12 cellular contexts compared by ENCODE assay signal in genomic region chr15:39622660-39623549, GRCh38. TPM values are rescaled to one million over a fixed set of nuclear protein-coding genes. Genes with fewer than 3 reads are reported as not detected.
DNase-seq lines count a peak whose midpoint lies in the region; ATAC-seq and TF ChIP-seq lines count a peak whose summit lies in the region.
"Had no signal": no experiment of that assay in that cellular context is flagged by ENCODE, and none has a peak within 500 bp of the region (broad histone marks: within the 10 kb centered on the region; RNA-seq: fewer than 3 reads in every experiment).

No MANE protein-coding gene starts in this region.

- no peak for DNase-seq in CD8-positive, alpha-beta memory T cell
- DNase-seq in LoVo (ENCODE audit: low spot score) (peak; percentile 62), dorsolateral prefrontal cortex (no peak), gastrocnemius medialis (no peak), NCI-H2196 (lab: John Stamatoyannopoulos, UW; ENCODE audit: unreplicated experiment) (no peak)
- DNase-seq in central memory CD8-positive, alpha-beta T cell (ENCODE audit: low spot score in 2 of 2) = no peak
- DNase-seq: activated CD8-positive, alpha-beta memory T cell treated with anti-CD3 and anti-CD28 coated beads, Interleukin-2, amount 50 U/mL, for 48 hours; brain microvascular endothelial cell; Kasumi-1; thyroid gland had no signal

- H3K27me3 ChIP-seq in CD8-positive, alpha-beta memory T cell (ENCODE audit: insufficient read depth, low read length, poor library complexity, severe bottlenecking) = no peaks in the 10 kb centered on the region
- no peaks in the 10 kb centered on the region for H3K27me3 ChIP-seq in dorsolateral prefrontal cortex
- H3K27me3 ChIP-seq in gastrocnemius medialis = no peaks in the 10 kb centered on the region
- H3K27me3 ChIP-seq: brain microvascular endothelial cell, thyroid gland had no signal

- H3K9me3 ChIP-seq in CD8-positive, alpha-beta memory T cell (ENCODE audit: low read length) = no peaks in the 10 kb centered on the region
- H3K9me3 ChIP-seq in gastrocnemius medialis = no peaks in the 10 kb centered on the region
- H3K9me3 ChIP-seq: thyroid gland had no signal

- H3K36me3 ChIP-seq in CD8-positive, alpha-beta memory T cell (ENCODE audit: insufficient read depth, low read length) = no peaks in the 10 kb centered on the region
- no peaks in the 10 kb centered on the region for H3K36me3 ChIP-seq in gastrocnemius medialis
- H3K36me3 ChIP-seq: brain microvascular endothelial cell, thyroid gland had no signal

- POLR2A ChIA-PET in CD8-positive, alpha-beta memory T cell (lab: Charles Lee) = interaction anchor here (0.5 to 2.7 kb wide), 9 partner anchors 13 to 152 kb away, joined by 3 to 13 read pairs (median 6); no protein-coding TSS in a partner anchor

- H3K4me1 Mint-ChIP-seq in CD8-positive, alpha-beta memory T cell = peaks cover 68 to 74% (median 73%) of the 10 kb centered on the region in 3 donors
- peaks cover 62% of the 10 kb centered on the region for H3K4me1 Mint-ChIP-seq in central memory CD8-positive, alpha-beta T cell

- CTCF ChIA-PET in CD8-positive, alpha-beta memory T cell (lab: Charles Lee) = interaction anchor here (0.8 to 5.4 kb wide), 23 partner anchors 12 to 1169 kb away, joined by 3 to 38 read pairs (median 4); partner anchors contain the start of genes FAM98B and THBS1

- H3K27ac Mint-ChIP-seq in CD8-positive, alpha-beta memory T cell = peak overlapping the region; percentile 98 to 100 (median 100)
- peak overlapping the region; percentile 100 for H3K27ac Mint-ChIP-seq in central memory CD8-positive, alpha-beta T cell (ENCODE audit: low read depth)

- H3K27me3 Mint-ChIP-seq in CD8-positive, alpha-beta memory T cell = peaks cover 0 to 2% of the 10 kb centered on the region in 2 donors
- H3K27me3 Mint-ChIP-seq in central memory CD8-positive, alpha-beta T cell = no peaks in the 10 kb centered on the region

- ATAC-seq in GM19351 (IDR thresholded peaks at IDR 0.05; ENCODE audit: unreplicated experiment) = peak; percentile 4
- no peak for ATAC-seq in central memory CD8-positive, alpha-beta T cell (replicated peaks; ENCODE audit: extremely low read depth, poor library complexity, severe bottlenecking)
- ATAC-seq in gastrocnemius medialis = no peak
- ATAC-seq in HG03135 (IDR thresholded peaks at IDR 0.05; ENCODE audit: unreplicated experiment) = no peak

- TF ChIP-seq CTCF in dorsolateral prefrontal cortex (IDR thresholded peaks at IDR 0.05 in 54 of 56, conservative IDR thresholded peaks at IDR 0.05 in 2 of 56; ENCODE audit: low read depth in 1 of 56, partially characterized antibody in 56 of 56) = no peak
- TF ChIP-seq CTCF in gastrocnemius medialis (IDR thresholded peaks at IDR 0.05 in 4 of 5, conservative IDR thresholded peaks at IDR 0.05 in 1 of 5) = no peak

- peaks cover 0 to 25% (median 3%) of the 10 kb centered on the region in 3 donors for H3K36me3 Mint-ChIP-seq in CD8-positive, alpha-beta memory T cell
- peaks cover 14% of the 10 kb centered on the region for H3K36me3 Mint-ChIP-seq in central memory CD8-positive, alpha-beta T cell (ENCODE audit: insufficient read depth)

- no peak for TF ChIP-seq POLR2A in gastrocnemius medialis (IDR thresholded peaks at IDR 0.05)

- H3K27ac ChIP-seq in CD8-positive, alpha-beta memory T cell (ENCODE audit: low read depth, low read length) = peak overlapping the region; percentile 33
- H3K27ac ChIP-seq in dorsolateral prefrontal cortex (no peak overlapping the region), gastrocnemius medialis (peak overlapping the region in 1 of 4 donors; percentile 81)
- H3K27ac ChIP-seq: brain microvascular endothelial cell had no signal

- peak overlapping the region; percentile 31 to 93 (median 79) for H3K4me3 Mint-ChIP-seq in CD8-positive, alpha-beta memory T cell
- peak overlapping the region; percentile 76 for H3K4me3 Mint-ChIP-seq in central memory CD8-positive, alpha-beta T cell

- H3K4me3 ChIP-seq in CD8-positive, alpha-beta memory T cell (ENCODE audit: low read length) = no peak overlapping the region
- H3K4me3 ChIP-seq in dorsolateral prefrontal cortex (no peak overlapping the region), gastrocnemius medialis (no peak overlapping the region)
- H3K4me3 ChIP-seq: thyroid gland had no signal

- H3K4me1 ChIP-seq in CD8-positive, alpha-beta memory T cell (ENCODE audit: insufficient read depth, low read length) = peaks cover 56% of the 10 kb centered on the region
- H3K4me1 ChIP-seq in gastrocnemius medialis = peaks cover 18 to 21% of the 10 kb centered on the region in 2 donors

- peaks cover 0 to 5% (median 0%) of the 10 kb centered on the region in 5 donors for H3K9me3 Mint-ChIP-seq in CD8-positive, alpha-beta memory T cell
- no peaks in the 10 kb centered on the region for H3K9me3 Mint-ChIP-seq in central memory CD8-positive, alpha-beta T cell

- in situ Hi-C loops in gastrocnemius medialis (cut with MboI; ENCODE audit: low sequenced_read_pairs in 4 of 4) = no loop called here

- intact Hi-C loops in dorsolateral prefrontal cortex (cut with DNase I) = no loop called here
- intact Hi-C loops in gastrocnemius medialis (cut with DNase I; ENCODE audit: low total_unique reads) = no loop called here

RNA-seq across cellular contexts. Expression of gene THBS1, which starts 42.0 kb away (rescaled TPM):
- total RNA-seq in CD8-positive, alpha-beta memory T cell = 1 to 10 TPM; 6.6 to 6.9 TPM
- polyA plus RNA-seq in CD8-positive, alpha-beta memory T cell = 0.72 TPM
- total RNA-seq in dorsolateral prefrontal cortex (10 to 100 TPM in 54 of 120 experiments, 1 to 10 TPM in 66; 2.4 to 69.0 (median 9.2) TPM), gastrocnemius medialis (10 to 100 TPM; 10.7 to 99.0 (median 44.6) TPM)
